Comparison of ENCODE assay signal across 1 cellular context in genomic region chr20:2380601-2381000, GRCh38.
TF ChIP-seq lines count a peak whose summit lies in the region.

TGM6 (plus strand) TSS chr20:2380901; CDS start chr20:2380969, 68 bp downstream.

TF ChIP-seq in H1, 55 proteins besides CTCF, POLR2A, EP300 and RAD21:
- TF ChIP-seq CREB1 (IDR thresholded peaks at IDR 0.05) (no peak), MAFK (IDR thresholded peaks at IDR 0.05; ENCODE audit: low read depth, low read length) (no peak), CBX8 (IDR thresholded peaks at IDR 0.05; ENCODE audit: borderline replicate concordance, low read depth, low read length) (no peak), RXRA (IDR thresholded peaks at IDR 0.05; ENCODE audit: insufficient read depth, low read depth, low read length) (no peak), ATF2 (IDR thresholded peaks at IDR 0.05; ENCODE audit: low read length) (no peak), RBBP5 (IDR thresholded peaks at IDR 0.05; ENCODE audit: borderline replicate concordance, low read depth, low read length) (no peak), EZH2 (IDR thresholded peaks at IDR 0.05; ENCODE audit: low read depth, low read length, severe bottlenecking) (no peak)
